19 cellular contexts compared by ENCODE assay signal in the genomic region with DNA sequence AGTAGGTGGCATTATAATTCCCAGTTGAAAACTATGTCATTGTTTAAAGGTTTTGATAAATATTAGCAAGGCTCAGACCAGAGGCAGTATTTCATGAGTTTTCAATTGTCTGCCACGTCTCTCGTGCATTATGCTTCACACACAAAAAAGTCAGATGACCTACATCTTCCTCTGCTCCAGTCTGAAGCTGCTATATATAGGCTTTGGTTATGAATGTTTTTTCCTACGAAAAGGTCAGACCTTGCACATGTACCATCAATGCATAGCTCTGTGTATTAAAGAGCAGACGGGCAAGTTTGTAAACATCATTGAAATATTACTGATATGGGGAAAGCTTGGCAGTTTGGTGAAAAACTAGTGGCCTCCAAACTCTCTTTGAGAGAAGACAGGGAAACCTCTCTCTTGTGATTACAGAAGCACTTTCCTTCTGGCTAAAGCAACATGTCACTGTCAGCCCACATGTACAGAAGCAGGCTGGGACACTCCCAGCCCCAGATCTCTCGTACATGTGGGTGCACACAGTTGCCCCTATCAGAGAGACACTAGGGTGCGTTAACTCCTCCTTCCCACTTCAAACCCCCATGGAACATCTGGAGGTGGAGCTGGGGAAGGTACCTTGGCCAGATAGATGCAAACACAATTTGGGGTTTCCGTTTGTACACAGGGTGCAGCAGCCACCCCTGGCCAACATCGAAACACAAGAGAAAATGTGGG.
DNase-seq lines count a peak whose midpoint lies in the region; ATAC-seq, FAIRE-seq and TF ChIP-seq lines count a peak whose summit lies in the region.
"Had no signal": no experiment of that assay in that cellular context is flagged by ENCODE, and none has a peak within 500 bp of the region (broad histone marks: within the 10 kb centered on the region; RNA-seq: fewer than 3 reads in every experiment).

No MANE protein-coding gene starts in this region.

- no peaks in the 10 kb centered on the region for H3K36me3 Mint-ChIP-seq in T-helper 17 cell (ENCODE audit: low read depth)

- no peak overlapping the region for H3K14ac ChIP-seq in H1 (ENCODE audit: insufficient read length)

- TF ChIP-seq CTCF in H1 (IDR thresholded peaks at IDR 0.05; ENCODE audit: control extremely low read depth in 1 of 3, insufficient read depth in 1 of 3, low read depth in 1 of 3, low read length in 3 of 3) = no peak
- no peak for TF ChIP-seq CTCF in kidney (IDR thresholded peaks at IDR 0.05; ENCODE audit: borderline replicate concordance, extremely low read depth, insufficient read depth)
- TF ChIP-seq CTCF in right lobe of liver (IDR thresholded peaks at IDR 0.05) = no peak

- H3K9me3 Mint-ChIP-seq in stimulated activated naive CD8-positive, alpha-beta T cell treated with anti-CD3 and anti-CD28 coated beads, Interleukin-15, amount 100 ng/mL, for 72 hours = peaks cover 5 to 13% of the 10 kb centered on the region in 2 donors

- no peak overlapping the region for H4K8ac ChIP-seq in H1 (ENCODE audit: extremely low read depth, insufficient read depth, low read length)

- peak; percentile 42 for ATAC-seq in T-helper 17 cell
- ATAC-seq in stimulated activated naive CD8-positive, alpha-beta T cell treated with anti-CD3 and anti-CD28 coated beads, Interleukin-15, amount 100 ng/mL, for 72 hours = peak; percentile 78
- ATAC-seq in right lobe of liver = no peak

- FAIRE-seq in H1 (lab: Jason Lieb, UNC) = no peak
- FAIRE-seq in kidney (lab: Jason Lieb, UNC) = no peak
- FAIRE-seq: G401.6 had no signal

- H2BK5ac ChIP-seq in H1 (ENCODE audit: low read depth, low read length) = no peak overlapping the region

- no peak for TF ChIP-seq EP300 in H1 (IDR thresholded peaks at IDR 0.05; ENCODE audit: borderline replicate concordance in 1 of 2, low read depth in 2 of 2, low read length in 2 of 2)

- H2BK20ac ChIP-seq in H1 (ENCODE audit: low read length) = no peak overlapping the region

- no peak for TF ChIP-seq POLR2A in H1 (IDR thresholded peaks at IDR 0.05; ENCODE audit: control extremely low read depth in 1 of 2, low read depth in 2 of 2, low read length in 2 of 2)
- TF ChIP-seq POLR2A in right lobe of liver (IDR thresholded peaks at IDR 0.05) = no peak

- H3K27me3 Mint-ChIP-seq in T-helper 17 cell = no peaks in the 10 kb centered on the region
- no peaks in the 10 kb centered on the region for H3K27me3 Mint-ChIP-seq in stimulated activated naive CD8-positive, alpha-beta T cell treated with anti-CD3 and anti-CD28 coated beads, Interleukin-15, amount 100 ng/mL, for 72 hours

- H4K20me1 ChIP-seq in H1 (replicated peaks in 1 of 2; ENCODE audit: control insufficient read depth in 1 of 2, insufficient read depth in 2 of 2, low read length in 2 of 2) = no peaks in the 10 kb centered on the region

- no peak overlapping the region for H3K4me3 Mint-ChIP-seq in T-helper 17 cell
- H3K4me3 Mint-ChIP-seq in stimulated activated naive CD8-positive, alpha-beta T cell treated with anti-CD3 and anti-CD28 coated beads, Interleukin-15, amount 100 ng/mL, for 72 hours = peak overlapping the region; percentile 16 to 18
- H3K4me3 Mint-ChIP-seq: activated B cell treated with CpG ODN at 0.5 μM for 24 hours, B cell had no signal

- H3K4me1 Mint-ChIP-seq in T-helper 17 cell = peaks cover 28% of the 10 kb centered on the region
- peaks cover 51% of the 10 kb centered on the region for H3K4me1 Mint-ChIP-seq in stimulated activated naive CD8-positive, alpha-beta T cell treated with anti-CD3 and anti-CD28 coated beads, Interleukin-15, amount 100 ng/mL, for 72 hours

- H2BK120ac ChIP-seq in H1 (replicated peaks; ENCODE audit: low read depth, low read length) = no peak overlapping the region

- H3K4ac ChIP-seq in H1 (replicated peaks; ENCODE audit: insufficient read length, low read depth, low read length) = no peak overlapping the region

- H3K4me1 ChIP-seq in H1 (replicated peaks in 1 of 4; ENCODE audit: control insufficient read depth in 3 of 4, insufficient read depth in 4 of 4, low read length in 3 of 4) = no peaks in the 10 kb centered on the region
- no peaks in the 10 kb centered on the region for H3K4me1 ChIP-seq in kidney (ENCODE audit: control insufficient read depth in 1 of 2, insufficient read depth in 1 of 2, low read depth in 1 of 2, low read length in 2 of 2)
- H3K4me1 ChIP-seq in right lobe of liver = peaks cover 0 to 7% (median 0%) of the 10 kb centered on the region in 4 donors
- H3K4me1 ChIP-seq: esophagus squamous epithelium, tibial artery had no signal

- H4K5ac ChIP-seq in H1 (ENCODE audit: insufficient read length, low read depth, low read length) = no peak overlapping the region

- H3K4me3 ChIP-seq in H1 (ENCODE audit: extremely low read depth in 1 of 4, insufficient read depth in 2 of 4, low read depth in 3 of 4, low read length in 4 of 4) (no peak overlapping the region), kidney (ENCODE audit: low read length in 2 of 2) (no peak overlapping the region), right lobe of liver (no peak overlapping the region)
- H3K4me3 ChIP-seq: esophagus squamous epithelium, lung, tibial artery had no signal

- WGBS in H1 (ENCODE audit: extremely low coverage in 1 of 2, insufficient coverage in 1 of 2, insufficient read length in 1 of 2, insufficient replicate concordance in 2 of 2, low coverage in 1 of 2, low lambda C conversion rate in 2 of 2, missing lambda C conversion rate in 1 of 2), 2 experiments = 88% methylated on average over 8 of the region's 8 CpGs; no CpG with 5 or more reads in 1 of the 2 experiments
- 69% methylated on average over 6 of the region's 8 CpGs for WGBS in right lobe of liver (ENCODE audit: insufficient coverage, low coverage, low lambda C conversion rate, missing lambda C conversion rate)

- H3K9ac ChIP-seq in H1 (replicated peaks in 1 of 4; ENCODE audit: extremely low read depth in 1 of 4, low read depth in 3 of 4, low read length in 3 of 4) (no peak overlapping the region), kidney (ENCODE audit: low read length in 2 of 2) (no peak overlapping the region)

- POLR2A ChIA-PET in H1 (lab: Charles Lee; ENCODE audit: partially characterized antibody) = interaction anchor here (1.4 kb wide), 1 partner anchor 182 kb away, joined by 3 read pairs; no protein-coding TSS in a partner anchor

- H4K91ac ChIP-seq in H1 (replicated peaks; ENCODE audit: insufficient read length, low read length) = no peak overlapping the region

- H3K27me3 ChIP-seq in H1 (replicated peaks in 1 of 4; ENCODE audit: control insufficient read depth in 3 of 4, extremely low read depth in 1 of 4, insufficient read depth in 3 of 4, low read length in 3 of 4) = no peaks in the 10 kb centered on the region
- no peaks in the 10 kb centered on the region for H3K27me3 ChIP-seq in right lobe of liver
- H3K27me3 ChIP-seq: esophagus squamous epithelium, tibial artery had no signal

- no peak overlapping the region for H2BK15ac ChIP-seq in H1 (ENCODE audit: low read length)

- intact Hi-C loops in kidney (cut with DNase I) (no loop called here), right lobe of liver (cut with DNase I) (no loop called here)

- H3K23me2 ChIP-seq in H1 (ENCODE audit: low read depth, low read length) = no peaks in the 10 kb centered on the region

- CTCF ChIA-PET in H1 (lab: Charles Lee; ENCODE audit: partially characterized antibody) = no interaction called here

- peak; percentile 16 to 34 for DNase-seq in stimulated activated CD4-positive, alpha-beta T cell treated with anti-CD3 and anti-CD28 coated beads, Interleukin-2, amount 100 ng/mL, for 24 hours
- no peak for DNase-seq in stimulated activated CD4-positive, alpha-beta T cell treated with anti-CD3 and anti-CD28 coated beads, Interleukin-4, amount 100 ng/mL, for 4 hours
- DNase-seq in T-helper 17 cell = no peak
- DNase-seq in H1 (ENCODE audit: low read depth in 1 of 2, low spot score in 2 of 2) = no peak
- peak in 1 of 2 donors; percentile 20 for DNase-seq in stimulated activated naive CD8-positive, alpha-beta T cell treated with anti-CD3 and anti-CD28 coated beads, Interleukin-15, amount 100 ng/mL, for 72 hours
- DNase-seq in kidney = no peak
- no peak for DNase-seq in dedifferentiated amniotic fluid mesenchymal stem cell (ENCODE audit: extremely low spot score)
- no peak for DNase-seq in right lobe of liver
- DNase-seq: activated B cell treated with CpG ODN at 0.5 μM for 24 hours; effector CD8-positive, alpha-beta T cell; esophagus squamous epithelium; head of caudate nucleus; KG1; NCI-H510A treated with DMSO at 0.1 percent for 48 hours; occipital lobe; tibial artery had no signal

- no peaks in the 10 kb centered on the region for H3K9me3 ChIP-seq in T-helper 17 cell (ENCODE audit: control insufficient read depth, low read length, poor library complexity, severe bottlenecking)
- H3K9me3 ChIP-seq in H1 (ENCODE audit: insufficient read depth in 2 of 2, low read depth in 1 of 2, low read length in 1 of 2) = peaks cover 7 to 9% of the 10 kb centered on the region in 2 experiments; a peak in 1 of 4 replicates
- H3K9me3 ChIP-seq in kidney (ENCODE audit: control insufficient read depth in 1 of 2, low read length in 2 of 2) = peaks cover 0 to 5% of the 10 kb centered on the region in 2 donors
- peaks cover 0 to 10% (median 0%) of the 10 kb centered on the region in 4 donors for H3K9me3 ChIP-seq in right lobe of liver

- no peak for TF ChIP-seq RAD21 in H1 (IDR thresholded peaks at IDR 0.05 in 1 of 2, conservative IDR thresholded peaks at IDR 0.05 in 1 of 2; ENCODE audit: low read depth in 2 of 2, low read length in 2 of 2)

- H3K18ac ChIP-seq in H1 (ENCODE audit: extremely low read depth, low read length) = no peak overlapping the region

- H3K36me3 ChIP-seq in H1 (ENCODE audit: control insufficient read depth in 2 of 4, insufficient read depth in 4 of 4, low read length in 3 of 4) = no peaks in the 10 kb centered on the region; a peak in 1 of 8 replicates
- H3K36me3 ChIP-seq in kidney (ENCODE audit: control insufficient read depth in 1 of 2, insufficient read depth in 2 of 2, low read length in 2 of 2) = no peaks in the 10 kb centered on the region
- no peaks in the 10 kb centered on the region for H3K36me3 ChIP-seq in right lobe of liver
- H3K36me3 ChIP-seq: esophagus squamous epithelium, tibial artery had no signal

- no peak overlapping the region for H3K27ac ChIP-seq in H1 (ENCODE audit: low read depth, low read length)
- H3K27ac ChIP-seq in kidney (ENCODE audit: low read depth in 2 of 2, low read length in 2 of 2) = no peak overlapping the region
- no peak overlapping the region for H3K27ac ChIP-seq in right lobe of liver
- H3K27ac ChIP-seq: esophagus squamous epithelium, tibial artery had no signal

- no peaks in the 10 kb centered on the region for H3K79me2 ChIP-seq in H1 (ENCODE audit: control insufficient read depth in 1 of 2, insufficient read depth in 2 of 2, low read length in 2 of 2)

- no peak overlapping the region for H3K4me2 ChIP-seq in H1 (ENCODE audit: insufficient read depth in 1 of 2, low read depth in 2 of 2, low read length in 2 of 2)

- H3K27ac Mint-ChIP-seq in T-helper 17 cell = no peak overlapping the region
- no peak overlapping the region for H3K27ac Mint-ChIP-seq in stimulated activated naive CD8-positive, alpha-beta T cell treated with anti-CD3 and anti-CD28 coated beads, Interleukin-15, amount 100 ng/mL, for 72 hours
- H3K27ac Mint-ChIP-seq: activated B cell treated with CpG ODN at 0.5 μM for 24 hours, B cell had no signal

- 0 out of 2 replicates have a peak overlapping the region, but pooled peaks have one; percentile 12 for H2AFZ ChIP-seq in H1 (ENCODE audit: low read length)

- H2BK12ac ChIP-seq in H1 (ENCODE audit: low read depth, low read length) = no peak overlapping the region

- no peak overlapping the region for H3K23ac ChIP-seq in H1 (ENCODE audit: insufficient read length)

- H3K79me1 ChIP-seq in H1 (ENCODE audit: low read depth, low read length) = no peaks in the 10 kb centered on the region

- no peak overlapping the region for H2AK5ac ChIP-seq in H1 (ENCODE audit: low read depth, low read length)

- no peak overlapping the region for H3K56ac ChIP-seq in H1 (replicated peaks; ENCODE audit: insufficient read length, low read depth, low read length)

Comparison
In these comparisons a context has a peak if more than half of its experiments do, and no peak if none do; other contexts are left out.
1. DNase-seq: peak in stimulated activated CD4-positive, alpha-beta T cell treated with anti-CD3 and anti-CD28 coated beads, Interleukin-2, amount 100 ng/mL, for 24 hours (2 of 2); none in stimulated activated CD4-positive, alpha-beta T cell treated with anti-CD3 and anti-CD28 coated beads, Interleukin-4, amount 100 ng/mL, for 4 hours (0 of 2), T-helper 17 cell (0 of 3), H1 (0 of 2), kidney (single experiment), dedifferentiated amniotic fluid mesenchymal stem cell (single experiment) and right lobe of liver (0 of 3).
2. ATAC-seq: peak in T-helper 17 cell (single experiment) and stimulated activated naive CD8-positive, alpha-beta T cell treated with anti-CD3 and anti-CD28 coated beads, Interleukin-15, amount 100 ng/mL, for 72 hours (single experiment); none in right lobe of liver (0 of 4).